1 cellular context compared by ENCODE assay signal in the genomic region with DNA sequence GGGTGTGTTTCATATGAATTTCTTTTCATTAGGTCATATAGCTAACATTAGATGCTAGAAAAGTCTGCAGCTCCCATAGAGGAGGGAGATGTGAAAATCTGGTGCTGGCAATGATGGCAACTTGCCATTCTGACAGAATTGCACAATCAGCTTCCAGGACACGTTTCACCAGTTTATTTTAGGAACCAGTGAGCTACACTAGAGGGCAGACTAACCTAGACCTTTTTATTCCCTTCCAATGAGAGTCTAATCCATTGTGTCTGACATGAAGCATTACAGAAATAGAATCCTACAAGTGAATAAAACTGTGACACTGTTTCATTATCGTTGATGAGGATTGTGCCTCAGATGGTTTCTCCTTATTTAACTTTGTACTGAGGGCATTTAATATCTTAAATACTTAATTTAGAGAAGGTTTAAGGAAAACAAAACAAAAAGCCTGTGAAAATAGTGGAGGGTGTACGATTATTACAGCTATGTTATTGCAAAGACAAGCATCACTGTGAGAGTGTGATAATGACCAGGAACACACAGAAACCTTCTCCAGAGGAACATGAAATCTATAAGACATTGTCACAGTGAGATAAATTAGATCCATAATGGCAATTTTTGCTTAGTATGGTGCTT.
A peak's percentile ranks its signal among the peaks of the same experiment; 100 is the strongest.
TF ChIP-seq lines count a peak whose summit lies in the region.

No MANE protein-coding gene starts in this region.

TF ChIP-seq in K562, 482 proteins besides CTCF, POLR2A, EP300 and RAD21 (continued from another document):
- TF ChIP-seq, protein P1, sequence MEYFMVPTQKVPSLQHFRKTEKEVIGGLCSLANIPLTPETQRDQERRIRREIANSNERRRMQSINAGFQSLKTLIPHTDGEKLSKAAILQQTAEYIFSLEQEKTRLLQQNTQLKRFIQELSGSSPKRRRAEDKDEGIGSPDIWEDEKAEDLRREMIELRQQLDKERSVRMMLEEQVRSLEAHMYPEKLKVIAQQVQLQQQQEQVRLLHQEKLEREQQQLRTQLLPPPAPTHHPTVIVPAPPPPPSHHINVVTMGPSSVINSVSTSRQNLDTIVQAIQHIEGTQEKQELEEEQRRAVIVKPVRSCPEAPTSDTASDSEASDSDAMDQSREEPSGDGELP (CRISPR knock-in tag; IDR thresholded peaks at IDR 0.05; ENCODE audit: borderline replicate concordance), result no peak
- TF ChIP-seq POLR2B (IDR thresholded peaks at IDR 0.05; ENCODE audit: low read depth, partially characterized antibody) (no peak), ZNF589 (CRISPR knock-in tag; IDR thresholded peaks at IDR 0.05; ENCODE audit: low read depth) (no peak), TEAD2 (tag; IDR thresholded peaks at IDR 0.05) (no peak), RBM14 (IDR thresholded peaks at IDR 0.05; ENCODE audit: borderline replicate concordance, insufficient read depth, low read depth, low read length) (no peak), KLF6 (CRISPR knock-in tag; IDR thresholded peaks at IDR 0.05; ENCODE audit: borderline replicate concordance) (no peak), TRIM24 (IDR thresholded peaks at IDR 0.05) (peak in 1 of 2 experiments; percentile 25; a peak in 1 of 4 replicates), HCFC1 (IDR thresholded peaks at IDR 0.05; ENCODE audit: low read depth, low read length) (no peak), TGIF2 (CRISPR knock-in tag; IDR thresholded peaks at IDR 0.05) (no peak), ATF1 (CRISPR knock-in tag; IDR thresholded peaks at IDR 0.05) (no peak), ATF1 (tag; IDR thresholded peaks at IDR 0.05) (peak; percentile 30), STAT5A (IDR thresholded peaks at IDR 0.05; ENCODE audit: borderline replicate concordance, low read length) (no peak), E2F3 (CRISPR knock-in tag; IDR thresholded peaks at IDR 0.05) (no peak), NFIC (IDR thresholded peaks at IDR 0.05) (peak; percentile 74), ARID2 (IDR thresholded peaks at IDR 0.05) (no peak), BHLHE40 (IDR thresholded peaks at IDR 0.05; ENCODE audit: low read length) (peak; percentile 63), MAFF (IDR thresholded peaks at IDR 0.05; ENCODE audit: low read length) (peak; percentile 21; the same call in 1 of the 2 replicates)
- TF ChIP-seq, protein P2, sequence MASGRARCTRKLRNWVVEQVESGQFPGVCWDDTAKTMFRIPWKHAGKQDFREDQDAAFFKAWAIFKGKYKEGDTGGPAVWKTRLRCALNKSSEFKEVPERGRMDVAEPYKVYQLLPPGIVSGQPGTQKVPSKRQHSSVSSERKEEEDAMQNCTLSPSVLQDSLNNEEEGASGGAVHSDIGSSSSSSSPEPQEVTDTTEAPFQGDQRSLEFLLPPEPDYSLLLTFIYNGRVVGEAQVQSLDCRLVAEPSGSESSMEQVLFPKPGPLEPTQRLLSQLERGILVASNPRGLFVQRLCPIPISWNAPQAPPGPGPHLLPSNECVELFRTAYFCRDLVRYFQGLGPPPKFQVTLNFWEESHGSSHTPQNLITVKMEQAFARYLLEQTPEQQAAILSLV (tag; IDR thresholded peaks at IDR 0.05), result peak; percentile 82
- TF ChIP-seq, protein P3, sequence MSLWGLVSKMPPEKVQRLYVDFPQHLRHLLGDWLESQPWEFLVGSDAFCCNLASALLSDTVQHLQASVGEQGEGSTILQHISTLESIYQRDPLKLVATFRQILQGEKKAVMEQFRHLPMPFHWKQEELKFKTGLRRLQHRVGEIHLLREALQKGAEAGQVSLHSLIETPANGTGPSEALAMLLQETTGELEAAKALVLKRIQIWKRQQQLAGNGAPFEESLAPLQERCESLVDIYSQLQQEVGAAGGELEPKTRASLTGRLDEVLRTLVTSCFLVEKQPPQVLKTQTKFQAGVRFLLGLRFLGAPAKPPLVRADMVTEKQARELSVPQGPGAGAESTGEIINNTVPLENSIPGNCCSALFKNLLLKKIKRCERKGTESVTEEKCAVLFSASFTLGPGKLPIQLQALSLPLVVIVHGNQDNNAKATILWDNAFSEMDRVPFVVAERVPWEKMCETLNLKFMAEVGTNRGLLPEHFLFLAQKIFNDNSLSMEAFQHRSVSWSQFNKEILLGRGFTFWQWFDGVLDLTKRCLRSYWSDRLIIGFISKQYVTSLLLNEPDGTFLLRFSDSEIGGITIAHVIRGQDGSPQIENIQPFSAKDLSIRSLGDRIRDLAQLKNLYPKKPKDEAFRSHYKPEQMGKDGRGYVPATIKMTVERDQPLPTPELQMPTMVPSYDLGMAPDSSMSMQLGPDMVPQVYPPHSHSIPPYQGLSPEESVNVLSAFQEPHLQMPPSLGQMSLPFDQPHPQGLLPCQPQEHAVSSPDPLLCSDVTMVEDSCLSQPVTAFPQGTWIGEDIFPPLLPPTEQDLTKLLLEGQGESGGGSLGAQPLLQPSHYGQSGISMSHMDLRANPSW (CRISPR knock-in tag; IDR thresholded peaks at IDR 0.05), result no peak
